In genomic region chr2:231387904-231388724, GRCh38 we compare ENCODE assay signal across 10 cellular contexts. TPM values are rescaled to one million over a fixed set of nuclear protein-coding genes. Genes with fewer than 3 reads are reported as not detected.
DNase-seq lines count a peak whose midpoint lies in the region; ATAC-seq, FAIRE-seq and TF ChIP-seq lines count a peak whose summit lies in the region.
"Had no signal": no experiment of that assay in that cellular context is flagged by ENCODE, and none has a peak within 500 bp of the region (broad histone marks: within the 10 kb centered on the region; RNA-seq: fewer than 3 reads in every experiment).

No MANE protein-coding gene starts in this region.

- no peak for TF ChIP-seq EP300 in stomach (IDR thresholded peaks at IDR 0.05)

- peaks cover 15% of the 10 kb centered on the region for H3K9me3 Mint-ChIP-seq in astrocyte (ENCODE audit: unreplicated experiment)
- H3K9me3 Mint-ChIP-seq in immature natural killer cell = no peaks in the 10 kb centered on the region
- H3K9me3 Mint-ChIP-seq in activated T-cell treated with anti-CD3 and anti-CD28 coated beads, Interleukin-2, amount 50 U/mL, for 4 hours = peaks cover 9% of the 10 kb centered on the region

- no peaks in the 10 kb centered on the region for H3K36me3 ChIP-seq in astrocyte (ENCODE audit: insufficient read depth, low read length)
- peaks cover 0 to 8% (median 0%) of the 10 kb centered on the region in 4 donors for H3K36me3 ChIP-seq in stomach

- no peaks in the 10 kb centered on the region for H3K9me3 ChIP-seq in astrocyte (ENCODE audit: insufficient read depth, low read depth, low read length)
- H3K9me3 ChIP-seq in stomach = peaks cover 0 to 14% (median 6%) of the 10 kb centered on the region in 4 donors

- H3K27ac Mint-ChIP-seq in astrocyte (ENCODE audit: unreplicated experiment) (peak overlapping the region; percentile 66), immature natural killer cell (peak overlapping the region; percentile 64 to 100 (median 94))
- H3K27ac Mint-ChIP-seq: activated CD4-positive, alpha-beta memory T cell treated with anti-CD3 and anti-CD28 coated beads, Interleukin-2, amount 10 ng/mL, durations not matched to agents 7 days and 5 days had no signal

- POLR2A ChIA-PET in HEK293T (lab: Yijun Ruan, JAX) = no interaction called here

- peak overlapping the region; percentile 79 for H2AFZ ChIP-seq in astrocyte (ENCODE audit: low read depth, low read length)

- H3K79me2 ChIP-seq in astrocyte (ENCODE audit: insufficient read depth, low read length) = no peaks in the 10 kb centered on the region

- ATAC-seq in activated T-cell treated with anti-CD3 and anti-CD28 coated beads, Interleukin-2, amount 50 U/mL, for 4 hours = no peak

- H3K27me3 ChIP-seq in astrocyte (ENCODE audit: insufficient read depth, low read length) (no peaks in the 10 kb centered on the region), stomach (peaks cover 0 to 7% (median 0%) of the 10 kb centered on the region in 3 donors)

- H3K4me3 Mint-ChIP-seq in astrocyte (ENCODE audit: unreplicated experiment) (no peak overlapping the region), immature natural killer cell (peak overlapping the region in 4 of 5 donors; percentile 38 to 62 (median 51))
- H3K4me3 Mint-ChIP-seq in activated T-cell treated with anti-CD3 and anti-CD28 coated beads, Interleukin-2, amount 50 U/mL, for 4 hours = no peak overlapping the region
- H3K4me3 Mint-ChIP-seq: activated CD4-positive, alpha-beta memory T cell treated with anti-CD3 and anti-CD28 coated beads, Interleukin-2, amount 10 ng/mL, durations not matched to agents 7 days and 5 days had no signal

- intact Hi-C loops in stomach (cut with DNase I; ENCODE audit: low total_unique reads) = no loop called here

- no peak overlapping the region for H3K4me3 ChIP-seq in astrocyte (ENCODE audit: insufficient read depth, low read depth, low read length)
- H3K4me3 ChIP-seq in stomach = no peak overlapping the region

- H3K4me1 Mint-ChIP-seq in astrocyte (ENCODE audit: low read depth, unreplicated experiment) = peaks cover 18% of the 10 kb centered on the region
- H3K4me1 Mint-ChIP-seq in immature natural killer cell = peaks cover 87 to 89% of the 10 kb centered on the region in 2 donors
- peaks cover 9% of the 10 kb centered on the region for H3K4me1 Mint-ChIP-seq in activated T-cell treated with anti-CD3 and anti-CD28 coated beads, Interleukin-2, amount 50 U/mL, for 4 hours (ENCODE audit: low read depth)

- no peaks in the 10 kb centered on the region for H4K20me1 ChIP-seq in astrocyte (ENCODE audit: insufficient read depth, low read length)

- H3K27me3 Mint-ChIP-seq in astrocyte (ENCODE audit: low read depth, unreplicated experiment) (peaks cover 21% of the 10 kb centered on the region), immature natural killer cell (ENCODE audit: low read depth in 3 of 3) (peaks cover 32 to 38% (median 32%) of the 10 kb centered on the region in 3 donors)
- H3K27me3 Mint-ChIP-seq in activated T-cell treated with anti-CD3 and anti-CD28 coated beads, Interleukin-2, amount 50 U/mL, for 4 hours (ENCODE audit: low read depth) = peaks cover 16% of the 10 kb centered on the region

- CTCF ChIA-PET in HEK293T (lab: Yijun Ruan, JAX) = interaction anchor here (0.6 kb wide), 1 partner anchor 127 kb away, joined by 3 read pairs; no protein-coding TSS in a partner anchor

- H3K9ac ChIP-seq in astrocyte (ENCODE audit: low read length) = peak overlapping the region; percentile 57

- TF ChIP-seq POLR2A in stomach (IDR thresholded peaks at IDR 0.05) = no peak

- FAIRE-seq in HTR-8/SVneo (lab: Jason Lieb, UNC) (peak; percentile 67), astrocyte (lab: Jason Lieb, UNC) (no peak)

- 45 to 80% (median 59%) methylated on average over 12 to 26 of the region's 26 CpGs for WGBS in stomach, 5 donors

- no peaks in the 10 kb centered on the region for H3K36me3 Mint-ChIP-seq in astrocyte (ENCODE audit: low read depth, unreplicated experiment)
- H3K36me3 Mint-ChIP-seq in immature natural killer cell = no peaks in the 10 kb centered on the region
- no peaks in the 10 kb centered on the region for H3K36me3 Mint-ChIP-seq in activated T-cell treated with anti-CD3 and anti-CD28 coated beads, Interleukin-2, amount 50 U/mL, for 4 hours (ENCODE audit: insufficient read depth)

- DNase-seq in HTR-8/SVneo (ENCODE audit: insufficient read length, low spot score) (no peak), astrocyte (ENCODE audit: low read depth) (peak; percentile 62), immature natural killer cell (peak; percentile 59 to 64 (median 61)), stomach (peak; percentile 47), ureter (ENCODE audit: low spot score) (no peak), NCI-H1694 (lab: John Stamatoyannopoulos, UW) (no peak), HEK293T (ENCODE audit: extremely low spot score) (no peak)
- no peak for DNase-seq in activated T-cell treated with anti-CD3 and anti-CD28 coated beads, Interleukin-2, amount 50 U/mL, for 4 hours
- DNase-seq: activated CD4-positive, alpha-beta memory T cell treated with anti-CD3 and anti-CD28 coated beads, Interleukin-2, amount 10 ng/mL, durations not matched to agents 7 days and 5 days; NCI-H2081 had no signal

- peak overlapping the region; percentile 32 for H3K27ac ChIP-seq in astrocyte (ENCODE audit: low read depth, low read length)
- peak overlapping the region in 4 of 5 donors; percentile 38 to 62 (median 46) for H3K27ac ChIP-seq in stomach

- H3K4me1 ChIP-seq in astrocyte (ENCODE audit: insufficient read depth, low read length) = peaks cover 25% of the 10 kb centered on the region
- peaks cover 6 to 12% (median 9%) of the 10 kb centered on the region in 4 donors for H3K4me1 ChIP-seq in stomach

- peak overlapping the region; percentile 57 for H3K4me2 ChIP-seq in astrocyte (ENCODE audit: low read length)

- no peak for TF ChIP-seq CTCF in astrocyte (IDR thresholded peaks at IDR 0.05; ENCODE audit: insufficient read depth, low read depth, low read length)
- no peak for TF ChIP-seq CTCF in stomach (IDR thresholded peaks at IDR 0.05)

TF ChIP-seq in HEK293T, 16 proteins besides CTCF, POLR2A, EP300 and RAD21:
- TF ChIP-seq SUZ12 (IDR thresholded peaks at IDR 0.05) (no peak), ZNF384 (IDR thresholded peaks at IDR 0.05) (no peak), LEF1 (IDR thresholded peaks at IDR 0.05; ENCODE audit: borderline replicate concordance) (no peak), BHLHE40 (IDR thresholded peaks at IDR 0.05; ENCODE audit: borderline replicate concordance) (no peak), ARNT (IDR thresholded peaks at IDR 0.05) (no peak)

RNA-seq across cellular contexts. Expression of gene B3GNT7, which starts 7.4 kb away (rescaled TPM):
- total RNA-seq in astrocyte (1.2 and 1.7 TPM in 2 replicates), stomach (100 to 1,000 TPM in 2 of 5 donors, 10 to 100 TPM in 3; 13.4 to 156 (median 33.8) TPM), ureter (2.2 TPM)
- polyA plus RNA-seq in immature natural killer cell (1 to 10 TPM; 5.8 to 8.9 (median 7.8) TPM), stomach (1 to 10 TPM; 1.9 to 8.0 (median 6.1) TPM)
- total RNA-seq in activated T-cell treated with anti-CD3 and anti-CD28 coated beads, Interleukin-2, amount 50 U/mL, for 4 hours = under 1 TPM; 0.24 to 0.46 (median 0.40) TPM

Comparison
In these comparisons a context has a peak if more than half of its experiments do, and no peak if none do; other contexts are left out.
1. DNase-seq: peak in astrocyte (single experiment), immature natural killer cell (3 of 3) and stomach (single experiment); none in HTR-8/SVneo (single experiment), ureter (single experiment), NCI-H1694 (single experiment), activated T-cell treated with anti-CD3 and anti-CD28 coated beads, Interleukin-2, amount 50 U/mL, for 4 hours (single experiment) and HEK293T (single experiment).
2. H3K4me3 Mint-ChIP-seq: peak in immature natural killer cell (4 of 5); none in astrocyte (single experiment) and activated T-cell treated with anti-CD3 and anti-CD28 coated beads, Interleukin-2, amount 50 U/mL, for 4 hours (single experiment).